24 cellular contexts compared by ENCODE assay signal in genomic region chr7:97313900-97314299, GRCh38.
A peak's percentile ranks its signal among the peaks of the same experiment; 100 is the strongest.
DNase-seq lines count a peak whose midpoint lies in the region; ATAC-seq and TF ChIP-seq lines count a peak whose summit lies in the region.
"Had no signal": no experiment of that assay in that cellular context is flagged by ENCODE, and none has a peak within 500 bp of the region (broad histone marks: within the 10 kb centered on the region; RNA-seq: fewer than 3 reads in every experiment).

No MANE protein-coding gene starts in this region.

- peak; percentile 39 to 40 for DNase-seq in HAP-1 (ENCODE audit: low spot score in 2 of 2)
- peak; percentile 25 for DNase-seq in WTC11 (ENCODE audit: low spot score)
- peak; percentile 42 for DNase-seq in iPS DF 19.7 (ENCODE audit: low read depth, low spot score)
- peak; percentile 33 for DNase-seq in neural progenitor cell (ENCODE audit: low spot score)
- no peak for DNase-seq in NCI-H226
- no peak for DNase-seq in SIG-M5 (lab: John Stamatoyannopoulos, UW)
- DNase-seq: ACHN; BE2C; C1 segment of cervical spinal cord; CD4-positive, CD25-positive, alpha-beta regulatory T cell; CD8-positive, alpha-beta memory T cell; COR-L47; DMS 273 treated with DMSO at 0.1 percent for 48 hours; DMS53; DND-41; EL; GM23248; H7; KBM-7 had no signal

- no peaks in the 10 kb centered on the region for H3K36me3 ChIP-seq in HAP-1 (replicated peaks)
- no peaks in the 10 kb centered on the region for H3K36me3 ChIP-seq in neural progenitor cell
- H3K36me3 ChIP-seq: BE2C had no signal

- H3K27me3 ChIP-seq in HAP-1 (ENCODE audit: low read depth) (no peaks in the 10 kb centered on the region), neural progenitor cell (no peaks in the 10 kb centered on the region)
- H3K27me3 ChIP-seq: BE2C had no signal

- peak; percentile 94 for ATAC-seq in WTC11
- no peak for ATAC-seq in HG02870 (IDR thresholded peaks at IDR 0.05; ENCODE audit: unreplicated experiment)
- ATAC-seq in GM21447 (IDR thresholded peaks at IDR 0.05; ENCODE audit: unreplicated experiment): no peak
- ATAC-seq: HepG2 had no signal

- no peak overlapping the region for H2AFZ ChIP-seq in neural progenitor cell (replicated peaks)
- H2AFZ ChIP-seq: GM23248 had no signal

- no peaks in the 10 kb centered on the region for H3F3A ChIP-seq in neural progenitor cell (ENCODE audit: low read depth)

- H3K4me3 ChIP-seq in HAP-1: no peak overlapping the region
- no peak overlapping the region for H3K4me3 ChIP-seq in neural progenitor cell
- H3K4me3 ChIP-seq: GM23248 had no signal

- H3K9me3 ChIP-seq in HAP-1 (0 out of 2 replicates have a peak, but pooled peaks cover 3% of the 10 kb centered on the region), neural progenitor cell (ENCODE audit: low read depth) (no peaks in the 10 kb centered on the region)
- H3K9me3 ChIP-seq: BE2C had no signal

- H4K20me1 ChIP-seq in neural progenitor cell (ENCODE audit: low read depth): no peaks in the 10 kb centered on the region

- no peak overlapping the region for H3K9ac ChIP-seq in neural progenitor cell
- H3K9ac ChIP-seq: GM23248 had no signal

- peaks cover 61% of the 10 kb centered on the region for H3K36me3 Mint-ChIP-seq in WTC11
- no peaks in the 10 kb centered on the region for H3K36me3 Mint-ChIP-seq in neural progenitor cell
- H3K36me3 Mint-ChIP-seq: CD4-positive, CD25-positive, alpha-beta regulatory T cell; CD8-positive, alpha-beta memory T cell had no signal

- H3K27ac Mint-ChIP-seq in WTC11 (peak overlapping the region; percentile 89), neural progenitor cell (no peak overlapping the region)
- H3K27ac Mint-ChIP-seq: CD8-positive, alpha-beta memory T cell; IgD-negative memory B cell had no signal

- peaks cover 6% of the 10 kb centered on the region; the same call in 1 of the 2 replicates for H3K27me3 Mint-ChIP-seq in WTC11 (ENCODE audit: low read depth)
- H3K27me3 Mint-ChIP-seq in neural progenitor cell (ENCODE audit: insufficient read depth, low read depth): peaks cover 4% of the 10 kb centered on the region
- H3K27me3 Mint-ChIP-seq: CD4-positive, CD25-positive, alpha-beta regulatory T cell; IgD-negative memory B cell had no signal

- H3K4me1 Mint-ChIP-seq in WTC11 (peaks cover 22% of the 10 kb centered on the region), neural progenitor cell (no peaks in the 10 kb centered on the region)
- H3K4me1 Mint-ChIP-seq: CD8-positive, alpha-beta memory T cell; IgD-negative memory B cell had no signal

- TF ChIP-seq CTCF in WTC11 (IDR thresholded peaks at IDR 0.05) (no peak), neural progenitor cell (IDR thresholded peaks at IDR 0.05) (no peak)

- POLR2A ChIA-PET in WTC11 (lab: Charles Lee): no interaction called here

- no peaks in the 10 kb centered on the region for H3K79me2 ChIP-seq in neural progenitor cell (ENCODE audit: low read depth)

- no peak overlapping the region for H3K27ac ChIP-seq in neural progenitor cell
- H3K27ac ChIP-seq: GM23248, HL-60 had no signal

- no peak overlapping the region for H3K4me3 Mint-ChIP-seq in WTC11
- H3K4me3 Mint-ChIP-seq in neural progenitor cell: no peak overlapping the region
- H3K4me3 Mint-ChIP-seq: CD4-positive, CD25-positive, alpha-beta regulatory T cell; CD8-positive, alpha-beta memory T cell; IgD-negative memory B cell had no signal

- CTCF ChIA-PET in WTC11 (lab: Charles Lee): no interaction called here

- H3K9me3 Mint-ChIP-seq in WTC11 (peaks cover 60% of the 10 kb centered on the region), neural progenitor cell (peaks cover 8% of the 10 kb centered on the region)

- in situ Hi-C loops in HAP-1 (cut with MboI; ENCODE audit: low sequenced_read_pairs): no loop called here

- H3K4me1 ChIP-seq in HAP-1 (peaks cover 6% of the 10 kb centered on the region; the same call in 1 of the 2 replicates), neural progenitor cell (no peaks in the 10 kb centered on the region)
- H3K4me1 ChIP-seq: BE2C had no signal

- H3K4me2 ChIP-seq in neural progenitor cell: no peak overlapping the region

TF ChIP-seq in WTC11, 78 proteins besides CTCF, POLR2A, EP300 and RAD21:
- TF ChIP-seq PREB (CRISPR knock-in tag; IDR thresholded peaks at IDR 0.05; ENCODE audit: borderline replicate concordance): no peak

Comparison
In these comparisons a context has a peak if more than half of its experiments do, and no peak if none do; other contexts are left out.
1. DNase-seq: peak in HAP-1 (2 of 2), WTC11 (single experiment), iPS DF 19.7 (single experiment) and neural progenitor cell (single experiment); none in NCI-H226 (single experiment) and SIG-M5 (single experiment).